In the genomic region with DNA sequence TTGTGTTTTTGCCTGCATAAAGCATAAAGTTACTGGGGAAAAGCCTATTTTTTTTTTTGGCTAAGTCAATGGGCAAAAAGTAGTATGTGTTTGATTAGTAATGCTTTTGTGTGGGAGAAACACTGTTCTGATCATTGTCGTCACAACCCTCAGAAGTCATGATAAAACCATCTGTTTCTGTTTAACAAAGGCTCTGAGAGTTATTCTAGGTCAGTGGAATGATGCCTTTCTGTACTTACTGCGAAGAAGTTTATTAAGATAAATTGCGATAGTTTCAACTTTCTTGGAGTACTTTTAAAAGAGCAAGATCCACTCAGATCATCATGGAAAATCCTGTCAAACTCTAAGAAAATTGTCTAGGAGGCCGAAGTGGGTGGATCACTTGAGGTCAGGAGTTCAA, we compare ENCODE assay signal across 21 cellular contexts.
DNase-seq lines count a peak whose midpoint lies in the region; ATAC-seq and TF ChIP-seq lines count a peak whose summit lies in the region.
"Had no signal": no experiment of that assay in that cellular context is flagged by ENCODE, and none has a peak within 500 bp of the region (broad histone marks: within the 10 kb centered on the region; RNA-seq: fewer than 3 reads in every experiment).

No MANE protein-coding gene starts in this region.

- H3K4me3 ChIP-seq in heart right ventricle (no peak overlapping the region), right atrium auricular region (no peak overlapping the region), fibroblast of lung (replicated peaks in 1 of 4; ENCODE audit: control extremely low read depth in 1 of 4, insufficient read depth in 1 of 4, low read depth in 3 of 4, low read length in 4 of 4) (no peak overlapping the region), WERI-Rb-1 (ENCODE audit: low read depth, low read length) (no peak overlapping the region)
- H3K4me3 ChIP-seq: HAP-1 had no signal

- DNase-seq in heart right ventricle, result no peak
- no peak for DNase-seq in right atrium auricular region (ENCODE audit: low spot score)
- DNase-seq in T-helper 17 cell, result no peak
- peak; percentile 93 to 97 for DNase-seq in fibroblast of lung (ENCODE audit: low read depth in 2 of 2)
- no peak for DNase-seq in type B pancreatic cell (ENCODE audit: extremely low spot score, unreplicated experiment)
- DNase-seq in DMS79 (lab: John Stamatoyannopoulos, UW), result no peak
- no peak for DNase-seq in WERI-Rb-1
- DNase-seq in GM13976 (ENCODE audit: low spot score), result no peak
- DNase-seq: activated CD4-positive, alpha-beta T cell treated with anti-CD3 and anti-CD28 coated beads, Interleukin-2, amount 50 U/mL, for 4 hours; activated naive CD8-positive, alpha-beta T cell treated with anti-CD3 and anti-CD28 coated beads, Interleukin-2, amount 10 ng/mL, durations not matched to agents 7 days and 5 days; foreskin melanocyte; GF-D8; immature natural killer cell; NCI-H187 treated with DMSO at 0.1 percent for 48 hours; NCI-H526 treated with DMSO at 0.1 percent for 48 hours; RPMI8226; stimulated activated CD4-positive, alpha-beta T cell treated with anti-CD3 and anti-CD28 coated beads, Interleukin-2, amount 100 ng/mL, for 24 hours had no signal

- ATAC-seq in heart right ventricle, result peak in 5 of 8 donors; percentile 29 to 70 (median 48)
- no peak for ATAC-seq in T-helper 17 cell

- H3K9ac ChIP-seq in fibroblast of lung (ENCODE audit: insufficient read depth, low read length), result no peak overlapping the region

- peaks cover 73% of the 10 kb centered on the region for H3K79me2 ChIP-seq in fibroblast of lung (ENCODE audit: control insufficient read depth, insufficient read depth, low read length)

- H3K36me3 ChIP-seq in heart right ventricle (no peaks in the 10 kb centered on the region), right atrium auricular region (no peaks in the 10 kb centered on the region), fibroblast of lung (ENCODE audit: control insufficient read depth, insufficient read depth, low read length) (no peaks in the 10 kb centered on the region), WERI-Rb-1 (no peaks in the 10 kb centered on the region)
- H3K36me3 ChIP-seq: HAP-1 had no signal

- 67 to 75% methylated on average over 4 of the region's 4 CpGs for WGBS in heart right ventricle, 2 donors

- H3K27ac ChIP-seq in heart right ventricle (no peak overlapping the region), right atrium auricular region (no peak overlapping the region), fibroblast of lung (ENCODE audit: insufficient read depth, low read length) (peak overlapping the region; percentile 56), WERI-Rb-1 (no peak overlapping the region)
- H3K27ac ChIP-seq: C4-2B, HL-60 had no signal

- in situ Hi-C loops in GM13976 (cut with MboI; ENCODE audit: low sequenced_read_pairs, unreplicated experiment), result no loop called here

- intact Hi-C loops in heart right ventricle (cut with DNase I), result loop anchor here in 1 of 10 donors (10.0 kb wide), 1 partner anchor 59 kb away; no protein-coding TSS in a partner anchor

- H2AFZ ChIP-seq in fibroblast of lung (ENCODE audit: low read length), result no peak overlapping the region

- no peaks in the 10 kb centered on the region for H3K9me3 ChIP-seq in heart right ventricle
- no peaks in the 10 kb centered on the region for H3K9me3 ChIP-seq in right atrium auricular region
- no peaks in the 10 kb centered on the region for H3K9me3 ChIP-seq in T-helper 17 cell (ENCODE audit: control insufficient read depth, low read length, poor library complexity, severe bottlenecking)
- no peaks in the 10 kb centered on the region for H3K9me3 ChIP-seq in fibroblast of lung (ENCODE audit: control insufficient read depth, insufficient read depth, low read depth, low read length)
- H3K9me3 ChIP-seq in WERI-Rb-1 (ENCODE audit: severe bottlenecking), result no peaks in the 10 kb centered on the region
- H3K9me3 ChIP-seq: HAP-1 had no signal

- H3K4me2 ChIP-seq in fibroblast of lung (ENCODE audit: extremely low read depth, insufficient read depth, low read length), result peak overlapping the region; percentile 60

- H4K20me1 ChIP-seq in fibroblast of lung (ENCODE audit: control insufficient read depth, extremely low read depth, insufficient read depth, low read length), result no peaks in the 10 kb centered on the region

- H3K4me1 Mint-ChIP-seq in T-helper 17 cell, result peaks cover 26% of the 10 kb centered on the region
- peaks cover 38% of the 10 kb centered on the region for H3K4me1 Mint-ChIP-seq in type B pancreatic cell (ENCODE audit: unreplicated experiment)

- H3K36me3 Mint-ChIP-seq in T-helper 17 cell (ENCODE audit: low read depth) (peaks cover 2% of the 10 kb centered on the region), type B pancreatic cell (peaks cover 6% of the 10 kb centered on the region)
- H3K36me3 Mint-ChIP-seq: immature natural killer cell had no signal

- H3K9me3 Mint-ChIP-seq in type B pancreatic cell, result peaks cover 7% of the 10 kb centered on the region
- H3K9me3 Mint-ChIP-seq: dendritic cell treated with granulocyte-macrophage colony-stimulating factor and Interleukin-4, amounts not matched to agents 40 ng/mL and 50 ng/mL, for 4 days; immature natural killer cell had no signal

- H3K27me3 Mint-ChIP-seq in T-helper 17 cell, result no peaks in the 10 kb centered on the region
- H3K27me3 Mint-ChIP-seq in type B pancreatic cell, result peaks cover 17% of the 10 kb centered on the region
- H3K27me3 Mint-ChIP-seq: activated naive CD8-positive, alpha-beta T cell treated with anti-CD3 and anti-CD28 coated beads, Interleukin-2, amount 10 ng/mL, durations not matched to agents 7 days and 5 days; dendritic cell treated with granulocyte-macrophage colony-stimulating factor and Interleukin-4, amounts not matched to agents 40 ng/mL and 50 ng/mL, for 4 days had no signal

- TF ChIP-seq CTCF in heart right ventricle (IDR thresholded peaks at IDR 0.05) (no peak), right atrium auricular region (IDR thresholded peaks at IDR 0.05) (no peak), fibroblast of lung (conservative IDR thresholded peaks at IDR 0.05 in 1 of 2, IDR thresholded peaks at IDR 0.05 in 1 of 2; ENCODE audit: low read depth in 1 of 2, low read length in 2 of 2) (no peak), type B pancreatic cell (conservative IDR thresholded peaks at IDR 0.05) (no peak), WERI-Rb-1 (IDR thresholded peaks at IDR 0.05; ENCODE audit: low read depth, low read length) (no peak), GM13976 (IDR thresholded peaks at IDR 0.05; ENCODE audit: borderline replicate concordance, control extremely low read depth, extremely low read depth, insufficient read depth, missing control alignments) (no peak)

- H3K27me3 ChIP-seq in heart right ventricle (no peaks in the 10 kb centered on the region), right atrium auricular region (no peaks in the 10 kb centered on the region), fibroblast of lung (ENCODE audit: control insufficient read depth, insufficient read depth, low read length) (no peaks in the 10 kb centered on the region), WERI-Rb-1 (ENCODE audit: insufficient read depth, low read depth, severe bottlenecking) (no peaks in the 10 kb centered on the region)

- no peak overlapping the region for H3K4me3 Mint-ChIP-seq in T-helper 17 cell
- H3K4me3 Mint-ChIP-seq in type B pancreatic cell, result peak overlapping the region; percentile 3
- H3K4me3 Mint-ChIP-seq: activated naive CD8-positive, alpha-beta T cell treated with anti-CD3 and anti-CD28 coated beads, Interleukin-2, amount 10 ng/mL, durations not matched to agents 7 days and 5 days; dendritic cell treated with granulocyte-macrophage colony-stimulating factor and Interleukin-4, amounts not matched to agents 40 ng/mL and 50 ng/mL, for 4 days; immature natural killer cell had no signal

- H3K4me1 ChIP-seq in heart right ventricle (peaks cover 0 to 21% (median 0%) of the 10 kb centered on the region in 9 donors), right atrium auricular region (no peaks in the 10 kb centered on the region), fibroblast of lung (ENCODE audit: control insufficient read depth, extremely low read depth, insufficient read depth, low read length) (peaks cover 7% of the 10 kb centered on the region)
- H3K4me1 ChIP-seq: HAP-1 had no signal

- peak overlapping the region; percentile 32 for H3K27ac Mint-ChIP-seq in T-helper 17 cell
- peak overlapping the region; percentile 25 for H3K27ac Mint-ChIP-seq in type B pancreatic cell
- H3K27ac Mint-ChIP-seq: activated naive CD8-positive, alpha-beta T cell treated with anti-CD3 and anti-CD28 coated beads, Interleukin-2, amount 10 ng/mL, durations not matched to agents 7 days and 5 days; dendritic cell treated with granulocyte-macrophage colony-stimulating factor and Interleukin-4, amounts not matched to agents 40 ng/mL and 50 ng/mL, for 4 days; immature natural killer cell had no signal

Comparison
In these comparisons a context has a peak if more than half of its experiments do, and no peak if none do; other contexts are left out.
1. DNase-seq: peak in fibroblast of lung (2 of 2); none in heart right ventricle (0 of 2), right atrium auricular region (single experiment), T-helper 17 cell (0 of 3), type B pancreatic cell (single experiment), DMS79 (single experiment), WERI-Rb-1 (single experiment) and GM13976 (single experiment).